ENCODE assay signal across 20 cellular contexts in genomic region chr11:26730711-26731460, GRCh38. TPM values are rescaled to one million over a fixed set of nuclear protein-coding genes. Genes with fewer than 3 reads are reported as not detected.
A peak's percentile ranks its signal among the peaks of the same experiment; 100 is the strongest.
DNase-seq lines count a peak whose midpoint lies in the region; ATAC-seq, FAIRE-seq and TF ChIP-seq lines count a peak whose summit lies in the region.
"Had no signal": no experiment of that assay in that cellular context is flagged by ENCODE, and none has a peak within 500 bp of the region (broad histone marks: within the 10 kb centered on the region; RNA-seq: fewer than 3 reads in every experiment).

No MANE protein-coding gene starts in this region.

- H3K4me3 Mint-ChIP-seq in astrocyte (ENCODE audit: unreplicated experiment): no peak overlapping the region
- H3K4me3 Mint-ChIP-seq in T-cell: no peak overlapping the region
- H3K4me3 Mint-ChIP-seq: activated CD4-positive, alpha-beta memory T cell treated with anti-CD3 and anti-CD28 coated beads, Interleukin-2, amount 10 ng/mL, durations not matched to agents 7 days and 5 days had no signal

- H3K27ac ChIP-seq in astrocyte (ENCODE audit: low read depth, low read length): no peak overlapping the region
- H3K27ac ChIP-seq: BLaER1, cardiac muscle cell, stomach had no signal

- H2AFZ ChIP-seq in astrocyte (ENCODE audit: low read depth, low read length): no peak overlapping the region

- no peak overlapping the region for H3K9ac ChIP-seq in astrocyte (ENCODE audit: low read length)
- H3K9ac ChIP-seq: BLaER1 had no signal

- POLR2A ChIA-PET in T-cell (lab: Charles Lee): no interaction called here

- H3K27me3 Mint-ChIP-seq in astrocyte (ENCODE audit: low read depth, unreplicated experiment): no peaks in the 10 kb centered on the region
- H3K27me3 Mint-ChIP-seq in T-cell: no peaks in the 10 kb centered on the region
- H3K27me3 Mint-ChIP-seq: activated CD4-positive, alpha-beta memory T cell treated with anti-CD3 and anti-CD28 coated beads, Interleukin-2, amount 10 ng/mL, durations not matched to agents 7 days and 5 days; naive B cell had no signal

- H3K4me1 ChIP-seq in astrocyte (ENCODE audit: insufficient read depth, low read length): no peaks in the 10 kb centered on the region
- H3K4me1 ChIP-seq: BLaER1 had no signal

- no peak for ATAC-seq in T-cell (replicated peaks in 1 of 4)
- ATAC-seq: Panc1 had no signal

- no peaks in the 10 kb centered on the region for H4K20me1 ChIP-seq in astrocyte (ENCODE audit: insufficient read depth, low read length)
- H4K20me1 ChIP-seq: BLaER1 had no signal

- no peak for FAIRE-seq in astrocyte (lab: Jason Lieb, UNC)

- DNase-seq in DMS53 (lab: John Stamatoyannopoulos, UW) (peak; percentile 67), LoVo (ENCODE audit: low spot score) (peak; percentile 10), astrocyte (ENCODE audit: low read depth) (no peak), kidney glomerular epithelial cell (lab: John Stamatoyannopoulos, UW) (peak; percentile 70), T-cell (no peak), NCI-H187 (lab: John Stamatoyannopoulos, UW) (no peak), COR-L47 (lab: John Stamatoyannopoulos, UW) (no peak)
- DNase-seq in activated effector memory CD4-positive, alpha-beta T cell treated with Interleukin-2 at 50 U/mL for 16 hours: no peak
- DNase-seq: activated CD4-positive, alpha-beta memory T cell treated with anti-CD3 and anti-CD28 coated beads, Interleukin-2, amount 10 ng/mL, durations not matched to agents 7 days and 5 days; activated gamma-delta T cell treated with Interleukin-2 at 50 U/mL for 16 hours; H7; naive B cell; NCI-H446 treated with DMSO at 0.1 percent for 48 hours; retina; stomach had no signal

- no peak for TF ChIP-seq CTCF in astrocyte (IDR thresholded peaks at IDR 0.05; ENCODE audit: insufficient read depth, low read depth, low read length)

- peaks cover 5% of the 10 kb centered on the region for H3K9me3 Mint-ChIP-seq in astrocyte (ENCODE audit: unreplicated experiment)
- H3K9me3 Mint-ChIP-seq in T-cell: peaks cover 10 to 25% (median 21%) of the 10 kb centered on the region in 3 donors

- H3K36me3 ChIP-seq in astrocyte (ENCODE audit: insufficient read depth, low read length): no peaks in the 10 kb centered on the region
- H3K36me3 ChIP-seq: BLaER1, cardiac muscle cell, stomach had no signal

- peak overlapping the region; percentile 0 for H3K4me2 ChIP-seq in astrocyte (ENCODE audit: low read length)
- H3K4me2 ChIP-seq: BLaER1 had no signal

- H3K27me3 ChIP-seq in astrocyte (ENCODE audit: insufficient read depth, low read length): no peaks in the 10 kb centered on the region
- H3K27me3 ChIP-seq: BLaER1, cardiac muscle cell, stomach had no signal

- H3K27ac Mint-ChIP-seq in astrocyte (ENCODE audit: unreplicated experiment): no peak overlapping the region
- no peak overlapping the region for H3K27ac Mint-ChIP-seq in T-cell
- H3K27ac Mint-ChIP-seq: activated CD4-positive, alpha-beta memory T cell treated with anti-CD3 and anti-CD28 coated beads, Interleukin-2, amount 10 ng/mL, durations not matched to agents 7 days and 5 days; naive B cell had no signal

- H3K9me3 ChIP-seq in astrocyte (ENCODE audit: insufficient read depth, low read depth, low read length): no peaks in the 10 kb centered on the region
- H3K9me3 ChIP-seq: BLaER1, stomach had no signal

- H3K4me3 ChIP-seq in astrocyte (ENCODE audit: insufficient read depth, low read depth, low read length): no peak overlapping the region
- H3K4me3 ChIP-seq: BLaER1, cardiac muscle cell, stomach had no signal

- H3K4me1 Mint-ChIP-seq in astrocyte (ENCODE audit: low read depth, unreplicated experiment): peaks cover 8% of the 10 kb centered on the region
- H3K4me1 Mint-ChIP-seq in T-cell: no peaks in the 10 kb centered on the region
- H3K4me1 Mint-ChIP-seq: activated CD4-positive, alpha-beta memory T cell treated with anti-CD3 and anti-CD28 coated beads, Interleukin-2, amount 10 ng/mL, durations not matched to agents 7 days and 5 days; naive B cell had no signal

- no peaks in the 10 kb centered on the region for H3K79me2 ChIP-seq in astrocyte (ENCODE audit: insufficient read depth, low read length)

- H3K36me3 Mint-ChIP-seq in astrocyte (ENCODE audit: low read depth, unreplicated experiment): no peaks in the 10 kb centered on the region
- H3K36me3 Mint-ChIP-seq in T-cell: no peaks in the 10 kb centered on the region
- H3K36me3 Mint-ChIP-seq: naive B cell had no signal

- CTCF ChIA-PET in T-cell (lab: Charles Lee): no interaction called here

RNA-seq across cellular contexts. Expression of gene SLC5A12, which starts 9.0 kb away (rescaled TPM):
- 0.14 TPM in 2 replicates for total RNA-seq in astrocyte
- total RNA-seq in T-cell: not detected
- total RNA-seq: activated CD4-positive, alpha-beta memory T cell treated with anti-CD3 and anti-CD28 coated beads, Interleukin-2, amount 10 ng/mL, durations not matched to agents 7 days and 5 days; Daoy; epithelial cell of proximal tubule had no signal

Comparison
In these comparisons a context has a peak if more than half of its experiments do, and no peak if none do; other contexts are left out.
1. DNase-seq: peak in DMS53 (single experiment), LoVo (single experiment) and kidney glomerular epithelial cell (single experiment); none in astrocyte (single experiment), T-cell (0 of 34), activated effector memory CD4-positive, alpha-beta T cell treated with Interleukin-2 at 50 U/mL for 16 hours (single experiment), NCI-H187 (0 of 2) and COR-L47 (single experiment).